ENCODE assay signal across 19 cellular contexts in the genomic region with DNA sequence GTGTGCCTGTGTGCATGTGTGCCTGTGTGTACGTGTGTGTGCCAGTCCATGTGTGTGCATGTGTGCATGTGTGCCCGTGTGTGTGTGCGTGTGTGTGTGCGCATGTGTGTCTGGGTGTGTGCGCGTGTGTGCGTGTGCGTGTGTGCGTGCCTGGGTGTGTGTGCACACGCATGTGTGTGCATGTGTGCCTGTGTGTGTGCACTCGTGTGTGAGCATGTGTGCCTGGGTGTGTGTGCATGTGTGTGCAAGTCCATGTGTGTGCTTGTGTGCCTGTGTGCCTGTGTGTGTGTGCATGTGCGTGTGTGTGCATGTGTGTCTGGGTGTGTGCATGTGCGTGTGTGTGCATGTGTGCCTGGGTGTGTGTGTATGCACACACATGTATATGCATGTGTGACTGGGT.
"Had no signal": no experiment of that assay in that cellular context is flagged by ENCODE, and none has a peak within 500 bp of the region (broad histone marks: within the 10 kb centered on the region; RNA-seq: fewer than 3 reads in every experiment).

No MANE protein-coding gene starts in this region.

- H3K27ac Mint-ChIP-seq: activated CD4-positive, alpha-beta memory T cell treated with anti-CD3 and anti-CD28 coated beads, Interleukin-2, amount 10 ng/mL, durations not matched to agents 7 days and 5 days; activated CD4-positive, alpha-beta T cell treated with anti-CD3 and anti-CD28 coated beads, Interleukin-2, amount 10 ng/mL, durations not matched to agents 24 days and 14 days; activated naive CD8-positive, alpha-beta T cell; T-helper 1 cell treated with Interleukin-12 subunit alpha and Interleukin-12 subunit beta and Interleukin-4 antibody, amounts not matched to agents 30 μg/mL and 1 μg/mL, for 36 hours; WTC11 had no signal

- H3K4me1 ChIP-seq: colonic mucosa, foreskin keratinocyte had no signal

- ATAC-seq: foreskin keratinocyte, left lobe of liver, lower lobe of right lung, mucosa of descending colon, WTC11 had no signal

- DNase-seq: activated CD4-positive, alpha-beta memory T cell treated with anti-CD3 and anti-CD28 coated beads, Interleukin-2, amount 10 ng/mL, durations not matched to agents 7 days and 5 days; activated CD4-positive, alpha-beta T cell treated with anti-CD3 and anti-CD28 coated beads, Interleukin-2, amount 10 ng/mL, durations not matched to agents 24 days and 14 days; activated T-cell treated with anti-CD3 and anti-CD28 coated beads, Interleukin-2, amount 50 U/mL, for 1 hour; amniotic stem cell; colonic mucosa; foreskin keratinocyte; mesendoderm; mucosa of descending colon; stimulated activated CD4-positive, alpha-beta T cell treated with anti-CD3 and anti-CD28 coated beads, Interleukin-4, amount 100 ng/mL, for 1 hour; stimulated activated naive CD4-positive, alpha-beta T cell treated with Interleukin-2 at 50 U/mL for 16 hours; T1000 had no signal

- H3K9me3 Mint-ChIP-seq: neural crest cell had no signal

- H3K27ac ChIP-seq: colonic mucosa, foreskin keratinocyte, lower lobe of right lung, prostate gland, spleen had no signal

- H3K36me3 Mint-ChIP-seq: activated naive CD8-positive, alpha-beta T cell; WTC11 had no signal

- H3K9me3 ChIP-seq: colonic mucosa, lower lobe of right lung, mucosa of descending colon, prostate gland, spleen had no signal

- H3K4me1 Mint-ChIP-seq: activated CD4-positive, alpha-beta memory T cell treated with anti-CD3 and anti-CD28 coated beads, Interleukin-2, amount 10 ng/mL, durations not matched to agents 7 days and 5 days had no signal

- H3K27me3 ChIP-seq: colonic mucosa had no signal

- H3K4me3 ChIP-seq: colonic mucosa, lower lobe of right lung, mucosa of descending colon, prostate gland, spleen had no signal

- H3K27me3 Mint-ChIP-seq: activated naive CD8-positive, alpha-beta T cell had no signal

- H3K36me3 ChIP-seq: colonic mucosa, lower lobe of right lung, prostate gland, spleen had no signal

- H3K4me3 Mint-ChIP-seq: activated CD4-positive, alpha-beta memory T cell treated with anti-CD3 and anti-CD28 coated beads, Interleukin-2, amount 10 ng/mL, durations not matched to agents 7 days and 5 days; activated CD4-positive, alpha-beta T cell treated with anti-CD3 and anti-CD28 coated beads, Interleukin-2, amount 10 ng/mL, durations not matched to agents 24 days and 14 days; activated naive CD8-positive, alpha-beta T cell; neural crest cell; T-helper 1 cell treated with Interleukin-12 subunit alpha and Interleukin-12 subunit beta and Interleukin-4 antibody, amounts not matched to agents 30 μg/mL and 1 μg/mL, for 36 hours; WTC11 had no signal
